ENCODE assay signal across 24 cellular contexts in the genomic region with DNA sequence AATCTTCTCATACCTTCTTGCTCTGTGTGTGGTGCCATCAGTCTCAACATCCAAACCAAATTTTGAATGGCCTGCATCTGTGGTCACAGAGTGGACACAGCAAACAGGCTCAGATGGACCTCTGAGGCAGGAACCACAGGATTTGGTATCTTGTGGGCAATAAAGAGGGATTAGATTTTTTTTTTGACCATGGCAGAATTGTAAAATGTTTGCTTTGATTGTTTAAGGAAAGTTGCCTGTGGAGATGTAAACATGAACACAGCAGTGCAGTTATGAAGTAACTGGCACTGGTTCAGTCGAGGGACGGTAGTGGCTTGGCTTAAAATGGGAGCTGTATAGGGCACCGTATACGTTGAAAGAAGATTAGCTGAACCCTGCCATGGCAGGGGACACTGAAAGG.
"Had no signal": no experiment of that assay in that cellular context is flagged by ENCODE, and none has a peak within 500 bp of the region (broad histone marks: within the 10 kb centered on the region; RNA-seq: fewer than 3 reads in every experiment).

No MANE protein-coding gene starts in this region.

- H3K4me3 ChIP-seq: colonic mucosa, coronary artery, dorsolateral prefrontal cortex, esophagus muscularis mucosa, esophagus squamous epithelium, gastrocnemius medialis, gastroesophageal sphincter, heart left ventricle, heart right ventricle had no signal

- H3K4me1 Mint-ChIP-seq: endodermal cell had no signal

- H3K27ac Mint-ChIP-seq: dendritic cell treated with granulocyte-macrophage colony-stimulating factor and Interleukin-4, amounts not matched to agents 40 ng/mL and 50 ng/mL, for 4 days; effector memory CD8-positive, alpha-beta T cell; endodermal cell had no signal

- H3K9me3 ChIP-seq: colonic mucosa, esophagus muscularis mucosa, esophagus squamous epithelium, gastrocnemius medialis, gastroesophageal sphincter, heart left ventricle, heart right ventricle had no signal

- H3K36me3 ChIP-seq: colonic mucosa, esophagus muscularis mucosa, esophagus squamous epithelium, gastrocnemius medialis, gastroesophageal sphincter, heart left ventricle, heart right ventricle had no signal

- DNase-seq: colonic mucosa; cortex of kidney; dermis blood vessel endothelial cell; dorsolateral prefrontal cortex; effector CD4-positive, alpha-beta T cell; effector CD8-positive, alpha-beta T cell; effector memory CD4-positive, alpha-beta T cell; effector memory CD8-positive, alpha-beta T cell; endodermal cell; erythroblast; esophagus squamous epithelium; foreskin fibroblast; foreskin keratinocyte; foreskin melanocyte; gastrocnemius medialis; glutamatergic neuron; head of caudate nucleus; heart left ventricle; heart right ventricle had no signal

- H3K9me3 Mint-ChIP-seq: dendritic cell treated with granulocyte-macrophage colony-stimulating factor and Interleukin-4, amounts not matched to agents 40 ng/mL and 50 ng/mL, for 4 days; endodermal cell had no signal

- H3K4me1 ChIP-seq: colonic mucosa, esophagus muscularis mucosa, foreskin keratinocyte, gastrocnemius medialis, gastroesophageal sphincter, heart left ventricle, heart right ventricle had no signal

- H3K27me3 Mint-ChIP-seq: dendritic cell treated with granulocyte-macrophage colony-stimulating factor and Interleukin-4, amounts not matched to agents 40 ng/mL and 50 ng/mL, for 4 days; effector memory CD8-positive, alpha-beta T cell had no signal

- H3K27ac ChIP-seq: colonic mucosa, coronary artery, dorsolateral prefrontal cortex, epithelial cell of prostate, esophagus muscularis mucosa, esophagus squamous epithelium, foreskin keratinocyte, gastrocnemius medialis, gastroesophageal sphincter, heart left ventricle, heart right ventricle had no signal

- H3K4me3 Mint-ChIP-seq: dendritic cell treated with granulocyte-macrophage colony-stimulating factor and Interleukin-4, amounts not matched to agents 40 ng/mL and 50 ng/mL, for 4 days; effector memory CD8-positive, alpha-beta T cell; endodermal cell had no signal

- H3K27me3 ChIP-seq: colonic mucosa, esophagus muscularis mucosa, esophagus squamous epithelium, foreskin keratinocyte, gastrocnemius medialis, heart left ventricle, heart right ventricle had no signal
